24 cellular contexts compared by ENCODE assay signal in the genomic region with DNA sequence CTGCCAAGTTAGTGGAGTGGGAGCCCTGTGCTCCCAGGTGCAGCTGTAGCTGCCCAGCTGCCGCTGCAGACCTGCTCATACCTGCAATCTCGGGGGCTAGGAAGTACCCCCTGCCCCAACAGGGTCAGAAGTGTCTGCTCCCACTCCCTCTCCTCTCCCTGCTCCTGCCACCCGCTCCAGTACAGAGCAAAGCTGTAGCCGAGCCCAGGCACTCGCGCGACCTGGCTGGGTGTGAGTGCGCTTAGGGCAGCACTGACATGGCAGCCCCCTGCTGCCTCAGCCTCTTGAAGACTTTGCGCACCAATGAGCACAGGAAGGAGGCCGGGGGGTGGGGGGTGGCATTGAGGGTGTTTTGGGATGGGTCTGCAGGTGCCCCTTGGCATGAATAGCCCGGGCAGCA.
DNase-seq lines count a peak whose midpoint lies in the region; ATAC-seq and TF ChIP-seq lines count a peak whose summit lies in the region.
"Had no signal": no experiment of that assay in that cellular context is flagged by ENCODE, and none has a peak within 500 bp of the region (broad histone marks: within the 10 kb centered on the region; RNA-seq: fewer than 3 reads in every experiment).

No MANE protein-coding gene starts in this region.

- whole genome bisulfite sequencing in gastroesophageal sphincter (ENCODE audit: low coverage in 1 of 2), 2 donors: 75% methylated on average over 2 of the region's 11 CpGs; no CpG with 5 or more reads in 1 of the 2 donors

- CTCF ChIA-PET in MCF 10A (lab: Yijun Ruan, JAX): interaction anchor here (0.7 kb wide), 1 partner anchor 26 kb away, joined by 3 read pairs; no protein-coding TSS in a partner anchor

- H3K9me3 Mint-ChIP-seq in stimulated activated memory B cell treated with anti-CD40 and anti-IgM and Interleukin-4, amounts not matched to agents 10 μg/mL and 1 μg/mL and 100 μg/mL, for 72 hours: no peaks in the 10 kb centered on the region
- H3K9me3 Mint-ChIP-seq in immature natural killer cell: peaks cover 6 to 45% (median 25%) of the 10 kb centered on the region in 6 donors
- peaks cover 8% of the 10 kb centered on the region for H3K9me3 Mint-ChIP-seq in MCF 10A (ENCODE audit: unreplicated experiment)

- POLR2A ChIA-PET in MCF 10A (lab: Yijun Ruan, JAX): no interaction called here

- H3K27ac ChIP-seq in gastroesophageal sphincter (no peak overlapping the region), upper lobe of right lung (no peak overlapping the region)
- H3K27ac ChIP-seq: BLaER1 had no signal

- no peak for TF ChIP-seq CTCF in gastroesophageal sphincter (IDR thresholded peaks at IDR 0.05)
- TF ChIP-seq CTCF in upper lobe of right lung (IDR thresholded peaks at IDR 0.05): no peak
- no peak for TF ChIP-seq CTCF in MCF 10A (IDR thresholded peaks at IDR 0.05; ENCODE audit: unreplicated experiment)

- H3K4me1 ChIP-seq in gastroesophageal sphincter: no peaks in the 10 kb centered on the region
- H3K4me1 ChIP-seq in upper lobe of right lung: no peaks in the 10 kb centered on the region
- H3K4me1 ChIP-seq: BE2C, BLaER1 had no signal

- no TSS peak for BruUV-seq in MCF 10A (replicated peaks; lab: Mats Ljungman, UMichigan)

- no peaks in the 10 kb centered on the region for H3K36me3 ChIP-seq in gastroesophageal sphincter
- no peaks in the 10 kb centered on the region for H3K36me3 ChIP-seq in upper lobe of right lung
- H3K36me3 ChIP-seq: BE2C, BLaER1 had no signal

- H3K27ac Mint-ChIP-seq in stimulated activated memory B cell treated with anti-CD40 and anti-IgM and Interleukin-4, amounts not matched to agents 10 μg/mL and 1 μg/mL and 100 μg/mL, for 72 hours: no peak overlapping the region
- no peak overlapping the region for H3K27ac Mint-ChIP-seq in immature natural killer cell
- H3K27ac Mint-ChIP-seq in MCF 10A (ENCODE audit: low read depth, unreplicated experiment): no peak overlapping the region
- H3K27ac Mint-ChIP-seq: CD14-positive monocyte; CD4-positive, alpha-beta memory T cell; CD4-positive, CD25-positive, alpha-beta regulatory T cell; CD8-positive, alpha-beta memory T cell had no signal

- H3K27me3 ChIP-seq in gastroesophageal sphincter: no peaks in the 10 kb centered on the region
- no peaks in the 10 kb centered on the region for H3K27me3 ChIP-seq in upper lobe of right lung
- H3K27me3 ChIP-seq: BE2C, BLaER1 had no signal

- no peaks in the 10 kb centered on the region for H3K27me3 Mint-ChIP-seq in stimulated activated memory B cell treated with anti-CD40 and anti-IgM and Interleukin-4, amounts not matched to agents 10 μg/mL and 1 μg/mL and 100 μg/mL, for 72 hours
- H3K27me3 Mint-ChIP-seq in immature natural killer cell (ENCODE audit: low read depth in 3 of 3) (peaks cover 0 to 2% (median 0%) of the 10 kb centered on the region in 3 donors), MCF 10A (ENCODE audit: insufficient read depth, unreplicated experiment) (no peaks in the 10 kb centered on the region)
- H3K27me3 Mint-ChIP-seq: CD4-positive, alpha-beta memory T cell; CD4-positive, CD25-positive, alpha-beta regulatory T cell; CD8-positive, alpha-beta memory T cell had no signal

- no peak for TF ChIP-seq POLR2A in gastroesophageal sphincter (IDR thresholded peaks at IDR 0.05)

- ATAC-seq in gastroesophageal sphincter: peak; percentile 22
- peak; percentile 8 for ATAC-seq in stimulated activated memory B cell treated with anti-CD40 and anti-IgM and Interleukin-4, amounts not matched to agents 10 μg/mL and 1 μg/mL and 100 μg/mL, for 72 hours
- ATAC-seq in upper lobe of right lung: peak; percentile 15
- ATAC-seq in GM21825 (IDR thresholded peaks at IDR 0.05; ENCODE audit: unreplicated experiment): no peak
- no peak for ATAC-seq in HG03159 (IDR thresholded peaks at IDR 0.05; ENCODE audit: unreplicated experiment)
- ATAC-seq: GM12878 had no signal

- no peaks in the 10 kb centered on the region for H3K36me3 Mint-ChIP-seq in stimulated activated memory B cell treated with anti-CD40 and anti-IgM and Interleukin-4, amounts not matched to agents 10 μg/mL and 1 μg/mL and 100 μg/mL, for 72 hours
- H3K36me3 Mint-ChIP-seq in immature natural killer cell (peaks cover 0 to 2% (median 0%) of the 10 kb centered on the region in 3 donors), MCF 10A (ENCODE audit: insufficient read depth, unreplicated experiment) (no peaks in the 10 kb centered on the region)
- H3K36me3 Mint-ChIP-seq: CD14-positive monocyte; CD4-positive, alpha-beta memory T cell; CD4-positive, CD25-positive, alpha-beta regulatory T cell had no signal

- no peak for DNase-seq in upper lobe of right lung
- DNase-seq in immature natural killer cell: no peak
- DNase-seq in MCF 10A (ENCODE audit: unreplicated experiment): no peak
- DNase-seq: 8988T; ACHN; BE2C; CD4-positive, alpha-beta memory T cell; CD4-positive, CD25-positive, alpha-beta regulatory T cell; CD8-positive, alpha-beta memory T cell; COR-L47; DMS 273 treated with DMSO at 0.1 percent for 48 hours; DMS153; DMS53; DMS79; DND-41; EL; GDM1 had no signal

- H3K4me1 Mint-ChIP-seq in stimulated activated memory B cell treated with anti-CD40 and anti-IgM and Interleukin-4, amounts not matched to agents 10 μg/mL and 1 μg/mL and 100 μg/mL, for 72 hours: no peaks in the 10 kb centered on the region
- H3K4me1 Mint-ChIP-seq in immature natural killer cell: no peaks in the 10 kb centered on the region
- no peaks in the 10 kb centered on the region for H3K4me1 Mint-ChIP-seq in MCF 10A (ENCODE audit: insufficient read depth, unreplicated experiment)
- H3K4me1 Mint-ChIP-seq: CD14-positive monocyte; CD4-positive, alpha-beta memory T cell; CD4-positive, CD25-positive, alpha-beta regulatory T cell; CD8-positive, alpha-beta memory T cell had no signal

- H3K4me3 ChIP-seq in gastroesophageal sphincter (no peak overlapping the region), upper lobe of right lung (no peak overlapping the region)
- H3K4me3 ChIP-seq: BLaER1, GM12878 had no signal

- peaks cover 0 to 3% (median 0%) of the 10 kb centered on the region in 3 donors for H3K9me3 ChIP-seq in gastroesophageal sphincter
- H3K9me3 ChIP-seq in upper lobe of right lung: peaks cover 5% of the 10 kb centered on the region
- H3K9me3 ChIP-seq: BE2C had no signal

- no peak overlapping the region for H3K4me3 Mint-ChIP-seq in stimulated activated memory B cell treated with anti-CD40 and anti-IgM and Interleukin-4, amounts not matched to agents 10 μg/mL and 1 μg/mL and 100 μg/mL, for 72 hours
- H3K4me3 Mint-ChIP-seq in immature natural killer cell (no peak overlapping the region), MCF 10A (ENCODE audit: unreplicated experiment) (no peak overlapping the region)
- H3K4me3 Mint-ChIP-seq: CD14-positive monocyte; CD4-positive, alpha-beta memory T cell; CD4-positive, CD25-positive, alpha-beta regulatory T cell; CD8-positive, alpha-beta memory T cell had no signal

- intact Hi-C loops in upper lobe of right lung (cut with DNase I) (no loop called here), MCF 10A (cut with micrococcal nuclease) (no loop called here)

- TF ChIP-seq EP300 in gastroesophageal sphincter (IDR thresholded peaks at IDR 0.05): no peak

Comparison
In these comparisons a context has a peak if more than half of its experiments do, and no peak if none do; other contexts are left out.
1. ATAC-seq: peak in gastroesophageal sphincter (single experiment), stimulated activated memory B cell treated with anti-CD40 and anti-IgM and Interleukin-4, amounts not matched to agents 10 μg/mL and 1 μg/mL and 100 μg/mL, for 72 hours (single experiment) and upper lobe of right lung (single experiment); none in GM21825 (single experiment) and HG03159 (single experiment).